Comparison of ENCODE assay signal across 1 cellular context in genomic region chr12:24360907-24361306, GRCh38.
TF ChIP-seq lines count a peak whose summit lies in the region.

No MANE protein-coding gene starts in this region.

TF ChIP-seq in HepG2, 621 proteins besides CTCF, POLR2A, EP300 and RAD21 (continued from another document and continues in another):
- TF ChIP-seq ZMYM4 (CRISPR knock-in tag; IDR thresholded peaks at IDR 0.05), result peak; percentile 57; the same call in 1 of the 2 replicates
- peak; percentile 92 for TF ChIP-seq TEAD3 (CRISPR knock-in tag; optimal IDR thresholded peaks at IDR 0.05; ENCODE audit: borderline replicate concordance)
- TF ChIP-seq ZNF644 (CRISPR knock-in tag; IDR thresholded peaks at IDR 0.05; ENCODE audit: low read depth), result peak; percentile 25; the same call in 1 of the 2 replicates
- no peak for TF ChIP-seq PATZ1 (CRISPR knock-in tag; IDR thresholded peaks at IDR 0.05)
- no peak for TF ChIP-seq TAF15 (IDR thresholded peaks at IDR 0.05; ENCODE audit: low read depth, low read length, poor library complexity, severe bottlenecking)
- TF ChIP-seq GTF3A (CRISPR knock-in tag; conservative IDR thresholded peaks at IDR 0.05), result no peak
- TF ChIP-seq FOXK1 (CRISPR knock-in tag; IDR thresholded peaks at IDR 0.05; ENCODE audit: borderline replicate concordance, low read depth), result peak; percentile 71
- TF ChIP-seq NFIC (IDR thresholded peaks at IDR 0.05; ENCODE audit: low read length), result 0 out of 2 replicates have a peak, but pooled peaks have one; percentile 35
- TF ChIP-seq, protein P1, sequence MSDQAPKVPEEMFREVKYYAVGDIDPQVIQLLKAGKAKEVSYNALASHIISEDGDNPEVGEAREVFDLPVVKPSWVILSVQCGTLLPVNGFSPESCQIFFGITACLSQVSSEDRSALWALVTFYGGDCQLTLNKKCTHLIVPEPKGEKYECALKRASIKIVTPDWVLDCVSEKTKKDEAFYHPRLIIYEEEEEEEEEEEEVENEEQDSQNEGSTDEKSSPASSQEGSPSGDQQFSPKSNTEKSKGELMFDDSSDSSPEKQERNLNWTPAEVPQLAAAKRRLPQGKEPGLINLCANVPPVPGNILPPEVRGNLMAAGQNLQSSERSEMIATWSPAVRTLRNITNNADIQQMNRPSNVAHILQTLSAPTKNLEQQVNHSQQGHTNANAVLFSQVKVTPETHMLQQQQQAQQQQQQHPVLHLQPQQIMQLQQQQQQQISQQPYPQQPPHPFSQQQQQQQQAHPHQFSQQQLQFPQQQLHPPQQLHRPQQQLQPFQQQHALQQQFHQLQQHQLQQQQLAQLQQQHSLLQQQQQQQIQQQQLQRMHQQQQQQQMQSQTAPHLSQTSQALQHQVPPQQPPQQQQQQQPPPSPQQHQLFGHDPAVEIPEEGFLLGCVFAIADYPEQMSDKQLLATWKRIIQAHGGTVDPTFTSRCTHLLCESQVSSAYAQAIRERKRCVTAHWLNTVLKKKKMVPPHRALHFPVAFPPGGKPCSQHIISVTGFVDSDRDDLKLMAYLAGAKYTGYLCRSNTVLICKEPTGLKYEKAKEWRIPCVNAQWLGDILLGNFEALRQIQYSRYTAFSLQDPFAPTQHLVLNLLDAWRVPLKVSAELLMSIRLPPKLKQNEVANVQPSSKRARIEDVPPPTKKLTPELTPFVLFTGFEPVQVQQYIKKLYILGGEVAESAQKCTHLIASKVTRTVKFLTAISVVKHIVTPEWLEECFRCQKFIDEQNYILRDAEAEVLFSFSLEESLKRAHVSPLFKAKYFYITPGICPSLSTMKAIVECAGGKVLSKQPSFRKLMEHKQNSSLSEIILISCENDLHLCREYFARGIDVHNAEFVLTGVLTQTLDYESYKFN (CRISPR knock-in tag; conservative IDR thresholded peaks at IDR 0.05), result peak; percentile 71
- TF ChIP-seq, protein P2, sequence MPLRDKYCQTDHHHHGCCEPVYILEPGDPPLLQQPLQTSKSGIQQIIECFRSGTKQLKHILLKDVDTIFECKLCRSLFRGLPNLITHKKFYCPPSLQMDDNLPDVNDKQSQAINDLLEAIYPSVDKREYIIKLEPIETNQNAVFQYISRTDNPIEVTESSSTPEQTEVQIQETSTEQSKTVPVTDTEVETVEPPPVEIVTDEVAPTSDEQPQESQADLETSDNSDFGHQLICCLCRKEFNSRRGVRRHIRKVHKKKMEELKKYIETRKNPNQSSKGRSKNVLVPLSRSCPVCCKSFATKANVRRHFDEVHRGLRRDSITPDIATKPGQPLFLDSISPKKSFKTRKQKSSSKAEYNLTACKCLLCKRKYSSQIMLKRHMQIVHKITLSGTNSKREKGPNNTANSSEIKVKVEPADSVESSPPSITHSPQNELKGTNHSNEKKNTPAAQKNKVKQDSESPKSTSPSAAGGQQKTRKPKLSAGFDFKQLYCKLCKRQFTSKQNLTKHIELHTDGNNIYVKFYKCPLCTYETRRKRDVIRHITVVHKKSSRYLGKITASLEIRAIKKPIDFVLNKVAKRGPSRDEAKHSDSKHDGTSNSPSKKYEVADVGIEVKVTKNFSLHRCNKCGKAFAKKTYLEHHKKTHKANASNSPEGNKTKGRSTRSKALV (CRISPR knock-in tag; IDR thresholded peaks at IDR 0.05), result no peak
- TF ChIP-seq RFXAP (CRISPR knock-in tag; IDR thresholded peaks at IDR 0.05; ENCODE audit: borderline replicate concordance), result no peak
- no peak for TF ChIP-seq ZBTB40 (IDR thresholded peaks at IDR 0.05)
- no peak for TF ChIP-seq ZBTB40 (CRISPR knock-in tag; IDR thresholded peaks at IDR 0.05)
- TF ChIP-seq ONECUT2 (CRISPR knock-in tag; IDR thresholded peaks at IDR 0.05), result peak; percentile 84
- peak; percentile 39; the same call in 1 of the 2 replicates for TF ChIP-seq RARA (CRISPR knock-in tag; IDR thresholded peaks at IDR 0.05)
- TF ChIP-seq SOX6 (IDR thresholded peaks at IDR 0.05), result no peak
- TF ChIP-seq SOX6 (CRISPR knock-in tag; IDR thresholded peaks at IDR 0.05), result peak; percentile 51
- TF ChIP-seq, protein P3, sequence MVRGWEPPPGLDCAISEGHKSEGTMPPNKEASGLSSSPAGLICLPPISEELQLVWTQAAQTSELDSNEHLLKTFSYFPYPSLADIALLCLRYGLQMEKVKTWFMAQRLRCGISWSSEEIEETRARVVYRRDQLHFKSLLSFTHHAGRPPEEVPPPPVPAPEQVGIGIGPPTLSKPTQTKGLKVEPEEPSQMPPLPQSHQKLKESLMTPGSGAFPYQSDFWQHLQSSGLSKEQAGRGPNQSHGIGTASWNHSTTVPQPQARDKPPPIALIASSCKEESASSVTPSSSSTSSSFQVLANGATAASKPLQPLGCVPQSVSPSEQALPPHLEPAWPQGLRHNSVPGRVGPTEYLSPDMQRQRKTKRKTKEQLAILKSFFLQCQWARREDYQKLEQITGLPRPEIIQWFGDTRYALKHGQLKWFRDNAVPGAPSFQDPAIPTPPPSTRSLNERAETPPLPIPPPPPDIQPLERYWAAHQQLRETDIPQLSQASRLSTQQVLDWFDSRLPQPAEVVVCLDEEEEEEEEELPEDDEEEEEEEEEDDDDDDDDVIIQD (CRISPR knock-in tag; IDR thresholded peaks at IDR 0.05; ENCODE audit: low read depth), result peak; percentile 52; the same call in 1 of the 2 replicates
- TF ChIP-seq ZBTB21 (CRISPR knock-in tag; IDR thresholded peaks at IDR 0.05), result 0 out of 2 replicates have a peak, but pooled peaks have one; percentile 30
- TF ChIP-seq TOPORS (CRISPR knock-in tag; IDR thresholded peaks at IDR 0.05), result no peak
- TF ChIP-seq KDM1A (CRISPR knock-in tag; IDR thresholded peaks at IDR 0.05), result 0 out of 2 replicates have a peak, but pooled peaks have one; percentile 37
- no peak for TF ChIP-seq SOX13 (IDR thresholded peaks at IDR 0.05)
- 0 out of 4 replicates have a peak, but pooled peaks of 1 of the 2 experiments have one; percentile 35 for TF ChIP-seq SOX13 (CRISPR knock-in tag; conservative IDR thresholded peaks at IDR 0.05 in 1 of 2, IDR thresholded peaks at IDR 0.05 in 1 of 2)
- peak; percentile 87 for TF ChIP-seq FOXA3 (CRISPR knock-in tag; IDR thresholded peaks at IDR 0.05)
- 0 out of 4 replicates have a peak, but pooled peaks of 1 of the 2 experiments have one; percentile 58 for TF ChIP-seq KLF16 (CRISPR knock-in tag; IDR thresholded peaks at IDR 0.05)
- no peak for TF ChIP-seq ZBTB25 (CRISPR knock-in tag; IDR thresholded peaks at IDR 0.05)
- no peak for TF ChIP-seq NFE2L2 (IDR thresholded peaks at IDR 0.05; ENCODE audit: low read length)
- no peak for TF ChIP-seq PHF21A (CRISPR knock-in tag; IDR thresholded peaks at IDR 0.05)
- no peak for TF ChIP-seq SP140L (CRISPR knock-in tag; IDR thresholded peaks at IDR 0.05; ENCODE audit: borderline replicate concordance)
- TF ChIP-seq SNAPC2 (CRISPR knock-in tag; IDR thresholded peaks at IDR 0.05), result no peak
- 0 out of 2 replicates have a peak, but pooled peaks have one; percentile 25 for TF ChIP-seq MAFF (IDR thresholded peaks at IDR 0.05; ENCODE audit: low read depth, low read length)
